8 cellular contexts compared by ENCODE assay signal in the genomic region with DNA sequence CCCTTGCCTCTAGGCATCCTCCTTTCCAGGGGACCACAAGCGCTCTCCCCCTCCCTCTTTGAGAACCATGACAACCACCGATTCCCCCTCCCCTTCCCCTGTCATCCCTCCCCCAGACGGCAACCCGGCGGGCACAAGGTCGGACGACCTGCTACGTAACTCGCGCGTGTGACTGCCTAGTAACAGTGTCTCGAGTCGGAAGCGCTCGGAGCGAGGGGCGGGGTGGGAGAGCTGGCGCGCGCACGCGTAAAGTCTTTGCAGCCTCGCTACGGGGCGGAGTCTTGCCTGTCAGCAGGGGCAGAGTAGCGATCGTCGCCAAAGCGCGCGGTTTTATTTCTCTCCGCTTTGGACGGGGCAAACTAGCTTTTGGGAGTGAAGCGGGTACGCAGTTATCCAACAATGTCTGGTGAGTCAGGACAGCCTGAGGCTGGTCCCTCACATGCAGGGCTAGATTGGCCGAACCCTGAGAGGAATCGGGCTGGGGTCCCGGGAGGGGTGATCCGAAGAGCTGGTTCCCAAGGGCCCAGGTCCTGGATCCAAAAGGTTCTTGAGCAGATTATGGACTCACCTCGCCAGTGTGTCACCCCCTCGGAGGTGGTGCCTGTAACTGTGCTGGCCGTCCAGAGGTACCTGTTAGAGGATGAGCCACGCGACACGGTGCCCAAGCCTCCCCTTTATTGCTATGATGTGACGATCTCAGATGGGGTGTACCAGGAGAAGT. TPM values are rescaled to one million over a fixed set of nuclear protein-coding genes. Genes with fewer than 3 reads are reported as not detected.
DNase-seq lines count a peak whose midpoint lies in the region; ATAC-seq and TF ChIP-seq lines count a peak whose summit lies in the region.

Gene RADX, plus strand, starts transcription at position 297 of the 721 bp plus-strand sequence. Its CDS starts 103 bp downstream, at position 400.

- ATAC-seq in GM21825 (IDR thresholded peaks at IDR 0.05; ENCODE audit: unreplicated experiment) = peak; percentile 99

- peak in 1 of 2 donors; percentile 26 for TF ChIP-seq POLR2A in vagina (IDR thresholded peaks at IDR 0.05)

- peak within 1 kb of the TSS; percentile 40 for H3K27ac ChIP-seq in KOPT-K1 (ENCODE audit: low read depth, low read length, poor library complexity, severe bottlenecking)
- no peak within 1 kb of the TSS for H3K27ac ChIP-seq in ascending aorta
- peak within 1 kb of the TSS; percentile 5 for H3K27ac ChIP-seq in vagina

- TF ChIP-seq CTCF in ascending aorta (IDR thresholded peaks at IDR 0.05) (no peak), vagina (IDR thresholded peaks at IDR 0.05) (no peak)

- H3K36me3 ChIP-seq in KOPT-K1 (ENCODE audit: insufficient read depth, low read length) (no peaks in the 10 kb centered on the region), ascending aorta (no peaks in the 10 kb centered on the region), vagina (no peaks in the 10 kb centered on the region)

- intact Hi-C loops in ascending aorta (cut with DNase I) = loop anchor here (10.0 kb wide), 1 partner anchor 193 kb away; the partner anchor contains the start of gene TBC1D8B
- intact Hi-C loops in vagina (cut with DNase I) = no loop called here

- H3K4me3 ChIP-seq in ascending aorta (peak within 1 kb of the TSS; percentile 49 to 62), vagina (peak within 1 kb of the TSS; percentile 44 to 45)

- DNase-seq in ELR (ENCODE audit: low read depth) (peak; percentile 80), T-helper 1 cell (peak; percentile 70 to 88 (median 83)), ascending aorta (ENCODE audit: low spot score in 2 of 2) (peak; percentile 23 to 87), hippocampal formation (lab: John Stamatoyannopoulos, UW) (peak; percentile 42 to 72), retina (peak; percentile 88), vagina (ENCODE audit: extremely low spot score in 2 of 2) (no peak)

- H3K9me3 ChIP-seq in KOPT-K1 (ENCODE audit: insufficient read depth, low read length, poor library complexity, severe bottlenecking) (no peaks in the 10 kb centered on the region), ascending aorta (no peaks in the 10 kb centered on the region), vagina (no peaks in the 10 kb centered on the region)

- no peaks in the 10 kb centered on the region for H3K27me3 ChIP-seq in ascending aorta
- H3K27me3 ChIP-seq in vagina = no peaks in the 10 kb centered on the region

- H3K4me1 ChIP-seq in ascending aorta = no peaks in the 10 kb centered on the region
- H3K4me1 ChIP-seq in vagina = no peaks in the 10 kb centered on the region

RNA-seq across cellular contexts. Expression of gene RADX, which starts in this region (rescaled TPM):
- total RNA-seq in ascending aorta (not detected), vagina (5.4 TPM)

Comparison
In these comparisons a context has a peak if more than half of its experiments do, and no peak if none do; other contexts are left out.
1. Peak in DNase-seq and H3K4me3 ChIP-seq in ascending aorta; RNA of the gene not detected or under 1 TPM.
2. DNase-seq: peak in ELR (single experiment), T-helper 1 cell (5 of 5), hippocampal formation (2 of 2) and retina (single experiment); none in vagina (0 of 2).
3. H3K27ac ChIP-seq: peak in KOPT-K1 (single experiment) and vagina (single experiment); none in ascending aorta (0 of 2).